Comparison of ENCODE assay signal across 8 cellular contexts in genomic region chr16:30649725-30650368, GRCh38. TPM values are rescaled to one million over a fixed set of nuclear protein-coding genes. Genes with fewer than 3 reads are reported as not detected.
DNase-seq lines count a peak whose midpoint lies in the region; ATAC-seq and TF ChIP-seq lines count a peak whose summit lies in the region.

No MANE protein-coding gene starts in this region.

- H3K27me3 ChIP-seq in naive thymus-derived CD4-positive, alpha-beta T cell (ENCODE audit: control insufficient read depth in 2 of 2, insufficient read depth in 2 of 2, low read length in 2 of 2): no peaks in the 10 kb centered on the region

- peaks cover 19 to 33% (median 21%) of the 10 kb centered on the region in 7 donors for H3K4me1 Mint-ChIP-seq in naive thymus-derived CD4-positive, alpha-beta T cell

- H3K9me3 Mint-ChIP-seq in naive thymus-derived CD4-positive, alpha-beta T cell: no peaks in the 10 kb centered on the region

- TF ChIP-seq CTCF in choroid plexus epithelial cell (conservative IDR thresholded peaks at IDR 0.05; ENCODE audit: low read depth, low read length) (no peak), GM13977 (IDR thresholded peaks at IDR 0.05; ENCODE audit: extremely low read depth, insufficient read depth, missing control alignments) (no peak)

- H3K36me3 Mint-ChIP-seq in naive thymus-derived CD4-positive, alpha-beta T cell: peaks cover 0 to 11% (median 3%) of the 10 kb centered on the region in 5 donors

- peak overlapping the region; percentile 61 for H3K4me3 ChIP-seq in choroid plexus epithelial cell (ENCODE audit: low read depth, low read length)
- H3K4me3 ChIP-seq in naive thymus-derived CD4-positive, alpha-beta T cell (ENCODE audit: low read length): peak overlapping the region; percentile 100

- peaks cover 9 to 10% of the 10 kb centered on the region in 2 donors for H3K4me1 ChIP-seq in naive thymus-derived CD4-positive, alpha-beta T cell (ENCODE audit: control insufficient read depth in 2 of 2, insufficient read depth in 2 of 2, low read length in 2 of 2)

- intact Hi-C loops in naive thymus-derived CD4-positive, alpha-beta T cell (cut with micrococcal nuclease): loop anchor here (1.0 to 10.0 kb wide), 18 partner anchors 8 to 555 kb away; partner anchors contain the start of genes DCTPP1 (in 2 of the 2), FBRS (in 2 of the 2), ZNF689 (in 2 of the 2) and FBXL19 (in 1 of the 2)

- peak overlapping the region; percentile 90 for H3K27ac ChIP-seq in naive thymus-derived CD4-positive, alpha-beta T cell (ENCODE audit: low read depth, low read length)

- POLR2A ChIA-PET in naive thymus-derived CD4-positive, alpha-beta T cell (lab: Charles Lee): interaction anchor here (0.6 to 2.7 kb wide), 27 partner anchors 9 to 492 kb away, joined by 3 to 49 read pairs (median 3); partner anchors contain the start of genes CORO1A, FBRS, SRCAP and ZNF688

- peak overlapping the region; percentile 95 to 99 (median 98) for H3K27ac Mint-ChIP-seq in naive thymus-derived CD4-positive, alpha-beta T cell

- in situ Hi-C loops in GM13977 (cut with MboI; ENCODE audit: low pct_unique_long_range_greater_than_20kb, low sequenced_read_pairs, unreplicated experiment): loop anchor here (25.0 kb wide), 1 partner anchor 113 kb away; the partner anchor contains the start of genes ZNF747 and ZNF768

- H3K4me3 Mint-ChIP-seq in naive thymus-derived CD4-positive, alpha-beta T cell: peak overlapping the region; percentile 86 to 100 (median 98)

- H3K27me3 Mint-ChIP-seq in naive thymus-derived CD4-positive, alpha-beta T cell: peaks cover 0 to 4% (median 0%) of the 10 kb centered on the region in 5 donors

- H3K36me3 ChIP-seq in naive thymus-derived CD4-positive, alpha-beta T cell (ENCODE audit: control insufficient read depth in 2 of 3, insufficient read depth in 3 of 3, low read length in 3 of 3): peaks cover 0 to 30% (median under 1%) of the 10 kb centered on the region in 3 experiments

- ATAC-seq in GM18498 (IDR thresholded peaks at IDR 0.05; ENCODE audit: unreplicated experiment) (peak; percentile 5), GM19328 (IDR thresholded peaks at IDR 0.05; ENCODE audit: unreplicated experiment) (no peak), HG03159 (IDR thresholded peaks at IDR 0.05; ENCODE audit: unreplicated experiment) (no peak)
- peak; percentile 1 for ATAC-seq in naive thymus-derived CD4-positive, alpha-beta T cell

- no peaks in the 10 kb centered on the region for H3K9me3 ChIP-seq in naive thymus-derived CD4-positive, alpha-beta T cell (ENCODE audit: control insufficient read depth in 2 of 3, low read length in 3 of 3)

- DNase-seq in NOMO-1 (lab: John Stamatoyannopoulos, UW; ENCODE audit: unreplicated experiment in 2 of 2) (peak; percentile 38 to 44), choroid plexus epithelial cell (ENCODE audit: low read depth) (no peak), DMS 273 treated with DMSO at 0.1 percent for 48 hours (lab: John Stamatoyannopoulos, UW) (no peak), GM13977 (ENCODE audit: low spot score) (no peak)
- peak in 2 of 9 donors; percentile 42 to 49 for DNase-seq in naive thymus-derived CD4-positive, alpha-beta T cell

- CTCF ChIA-PET in naive thymus-derived CD4-positive, alpha-beta T cell (lab: Charles Lee): interaction anchor here (0.6 to 2.8 kb wide), 11 partner anchors 19 to 860 kb away, joined by 3 to 25 read pairs (median 3); partner anchors contain the start of genes KIF22 and ZNF747

RNA-seq across cellular contexts. Expression of gene PRR14, which starts 0.9 kb away (rescaled TPM):
- total RNA-seq in naive thymus-derived CD4-positive, alpha-beta T cell: 10 to 100 TPM; 57.6 to 91.9 (median 82.5) TPM
- 10 to 100 TPM; 13.3 to 20.9 TPM for polyA plus RNA-seq in naive thymus-derived CD4-positive, alpha-beta T cell

RNA-seq across cellular contexts. Expression of gene FBRS, which starts 8.4 kb away (rescaled TPM):
- total RNA-seq in naive thymus-derived CD4-positive, alpha-beta T cell: 100 to 1,000 TPM; 143 to 174 (median 164) TPM
- polyA plus RNA-seq in naive thymus-derived CD4-positive, alpha-beta T cell: 1 to 10 TPM; 2.6 to 5.0 TPM

RNA-seq across cellular contexts. Expression of gene ZNF689, which starts 39.7 kb away (rescaled TPM):
- total RNA-seq in naive thymus-derived CD4-positive, alpha-beta T cell: 10 to 100 TPM in 4 of 5 experiments, 1 to 10 TPM in 1; 6.8 to 14.6 (median 12.4) TPM
- polyA plus RNA-seq in naive thymus-derived CD4-positive, alpha-beta T cell: 10 to 100 TPM; 11.5 to 15.6 TPM

RNA-seq across cellular contexts. Expression of gene SRCAP, which starts 49.1 kb away (rescaled TPM):
- total RNA-seq in naive thymus-derived CD4-positive, alpha-beta T cell: 100 to 1,000 TPM in 2 of 5 experiments, 10 to 100 TPM in 3; 82.6 to 111 (median 97.5) TPM
- polyA plus RNA-seq in naive thymus-derived CD4-positive, alpha-beta T cell: 10 to 100 TPM; 11.8 to 40.5 TPM

Comparison
In these comparisons a context has a peak if more than half of its experiments do, and no peak if none do; other contexts are left out.
1. ATAC-seq: peak in GM18498 (single experiment) and naive thymus-derived CD4-positive, alpha-beta T cell (single experiment); none in GM19328 (single experiment) and HG03159 (single experiment).
2. DNase-seq: peak in NOMO-1 (2 of 2); none in choroid plexus epithelial cell (single experiment), DMS 273 treated with DMSO at 0.1 percent for 48 hours (single experiment) and GM13977 (single experiment).